24 cellular contexts compared by ENCODE assay signal in the genomic region with DNA sequence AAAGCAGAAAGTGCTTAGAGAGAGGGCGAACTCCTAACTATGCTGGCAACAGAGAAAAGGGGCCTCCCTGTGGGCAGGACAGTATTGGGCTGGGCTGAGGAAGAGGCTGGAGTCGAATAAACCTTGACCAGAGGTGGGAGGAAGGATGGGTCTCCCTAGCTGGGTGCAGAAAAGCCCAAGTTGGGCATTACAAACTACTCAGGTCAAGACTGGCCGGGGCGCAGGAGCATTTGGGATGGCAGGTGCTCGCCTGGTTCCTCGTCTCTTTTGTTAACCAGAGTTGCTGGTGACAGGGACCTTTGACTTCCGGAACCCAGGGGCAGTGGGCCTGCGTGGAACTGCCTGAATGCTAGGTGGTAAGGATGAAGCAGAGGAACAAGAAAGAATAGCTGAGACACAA.
DNase-seq lines count a peak whose midpoint lies in the region; ATAC-seq and TF ChIP-seq lines count a peak whose summit lies in the region.
"Had no signal": no experiment of that assay in that cellular context is flagged by ENCODE, and none has a peak within 500 bp of the region (broad histone marks: within the 10 kb centered on the region; RNA-seq: fewer than 3 reads in every experiment).

No MANE protein-coding gene starts in this region.

- no TSS peak for BruUV-seq in IMR-90 (replicated peaks; lab: Mats Ljungman, UMichigan)

- in situ Hi-C loops in IMR-90 (cut with MboI; ENCODE audit: low sequenced_read_pairs) = no loop called here

- no peaks in the 10 kb centered on the region for H4K20me1 ChIP-seq in IMR-90 (ENCODE audit: insufficient read depth, low read length)

- H2BK15ac ChIP-seq in IMR-90 (ENCODE audit: low read depth, low read length) = no peak overlapping the region

- no peaks in the 10 kb centered on the region; the same call in 1 of the 2 replicates for H3K4me1 ChIP-seq in IMR-90 (ENCODE audit: control insufficient read depth, insufficient read depth, low read length)
- no peaks in the 10 kb centered on the region for H3K4me1 ChIP-seq in psoas muscle
- H3K4me1 ChIP-seq: thyroid gland had no signal

- H3K36me3 ChIP-seq in IMR-90 (ENCODE audit: control insufficient read depth, insufficient read depth, low read length) (no peaks in the 10 kb centered on the region), psoas muscle (ENCODE audit: insufficient read depth in 1 of 2, low read depth in 1 of 2) (no peaks in the 10 kb centered on the region)
- H3K36me3 ChIP-seq: thyroid gland had no signal

- peak overlapping the region; percentile 6 for H2AFZ ChIP-seq in IMR-90 (replicated peaks; ENCODE audit: low read length, poor library complexity)

- no peak overlapping the region for H2BK120ac ChIP-seq in IMR-90 (ENCODE audit: low read depth, low read length)

- DNase-seq in CD14-positive monocyte (ENCODE audit: low spot score) = peak; percentile 24
- no peak for DNase-seq in IMR-90
- DNase-seq in epithelial cell of prostate (ENCODE audit: low read depth, low spot score) = no peak
- peak; percentile 4 to 19 for DNase-seq in psoas muscle
- no peak for DNase-seq in stimulated activated naive B cell treated with anti-CD40 and anti-IgM and Interleukin-4, amounts not matched to agents 10 μg/mL and 1 μg/mL and 100 μg/mL, for 72 hours
- DNase-seq: activated naive CD4-positive, alpha-beta T cell; AML-193; amniotic stem cell; dermis blood vessel endothelial cell; DMS53; KG1; mesendoderm; naive B cell; NCI-H1436 treated with DMSO at 0.1 percent for 48 hours; NCI-H2107; NCI-H446 treated with DMSO at 0.1 percent for 48 hours; occipital lobe; SHP77 treated with DMSO at 0.1 percent for 48 hours; stimulated activated naive CD8-positive, alpha-beta T cell treated with anti-CD3 and anti-CD28 coated beads, Interleukin-15, Interleukin-2, amounts not matched to agents 100 U/mL and 50 U/mL, for 24 hours; T1000; thyroid gland had no signal

- H3K36me3 Mint-ChIP-seq in CD14-positive monocyte = no peaks in the 10 kb centered on the region
- H3K36me3 Mint-ChIP-seq in stimulated activated naive B cell treated with anti-CD40 and anti-IgM and Interleukin-4, amounts not matched to agents 10 μg/mL and 1 μg/mL and 100 μg/mL, for 72 hours = no peaks in the 10 kb centered on the region
- H3K36me3 Mint-ChIP-seq: naive B cell had no signal

- no peak overlapping the region for H3K56ac ChIP-seq in IMR-90 (ENCODE audit: extremely low read depth, insufficient read depth, low read length)

- H4K5ac ChIP-seq in IMR-90 (ENCODE audit: low read depth, low read length) = no peak overlapping the region

- no peak overlapping the region for H3K4me2 ChIP-seq in IMR-90 (ENCODE audit: low read depth, low read length)

- H3K9me3 ChIP-seq in IMR-90 (ENCODE audit: control insufficient read depth, insufficient read depth, low read length) = no peaks in the 10 kb centered on the region
- no peaks in the 10 kb centered on the region for H3K9me3 ChIP-seq in psoas muscle
- H3K9me3 ChIP-seq: thyroid gland had no signal

- CTCF ChIA-PET in IMR-90 (lab: Yijun Ruan, JAX) = no interaction called here

- TF ChIP-seq POLR2A in IMR-90 (IDR thresholded peaks at IDR 0.05; ENCODE audit: low read depth, low read length) = no peak

- no peak overlapping the region for H4K91ac ChIP-seq in IMR-90 (ENCODE audit: insufficient read depth, low read depth, low read length)

- H3K9ac ChIP-seq in IMR-90 (ENCODE audit: low read depth, low read length) = no peak overlapping the region

- peaks cover 0 to 1% (median 0%) of the 10 kb centered on the region in 7 donors for H3K9me3 Mint-ChIP-seq in CD14-positive monocyte
- no peaks in the 10 kb centered on the region for H3K9me3 Mint-ChIP-seq in stimulated activated naive B cell treated with anti-CD40 and anti-IgM and Interleukin-4, amounts not matched to agents 10 μg/mL and 1 μg/mL and 100 μg/mL, for 72 hours
- H3K9me3 Mint-ChIP-seq: naive B cell had no signal

- H3K4me3 Mint-ChIP-seq in CD14-positive monocyte = no peak overlapping the region
- no peak overlapping the region for H3K4me3 Mint-ChIP-seq in stimulated activated naive B cell treated with anti-CD40 and anti-IgM and Interleukin-4, amounts not matched to agents 10 μg/mL and 1 μg/mL and 100 μg/mL, for 72 hours
- H3K4me3 Mint-ChIP-seq: naive B cell had no signal

- POLR2A ChIA-PET in IMR-90 (lab: Charles Lee; ENCODE audit: unreplicated experiment) = no interaction called here

- TF ChIP-seq CTCF in CD14-positive monocyte (IDR thresholded peaks at IDR 0.05) = no peak
- no peak for TF ChIP-seq CTCF in IMR-90 (conservative IDR thresholded peaks at IDR 0.05; ENCODE audit: low read depth, low read length)
- TF ChIP-seq CTCF in psoas muscle (IDR thresholded peaks at IDR 0.05) = no peak

- H3K14ac ChIP-seq in IMR-90 (replicated peaks; ENCODE audit: low read depth, low read length) = no peak overlapping the region

- no peak overlapping the region for H4K8ac ChIP-seq in IMR-90 (ENCODE audit: low read depth in 2 of 2, low read length in 2 of 2)

- no peak overlapping the region for H2AK9ac ChIP-seq in IMR-90 (replicated peaks; ENCODE audit: low read depth, low read length, poor library complexity)

- H2AK5ac ChIP-seq in IMR-90 (ENCODE audit: low read depth, low read length) = no peak overlapping the region

- intact Hi-C loops in CD14-positive monocyte (cut with micrococcal nuclease) (no loop called here), IMR-90 (cut with micrococcal nuclease) (no loop called here), psoas muscle (cut with DNase I) (no loop called here)

- WGBS in IMR-90 (ENCODE audit: extremely low coverage in 2 of 2, insufficient read length in 1 of 2), 2 experiments = no CpG with 5 or more reads among the region's 8 CpGs
- WGBS in psoas muscle, 3 donors = 83 to 92% (median 84%) methylated on average over 8 of the region's 8 CpGs

- H3K27me3 ChIP-seq in IMR-90 (ENCODE audit: control insufficient read depth, insufficient read depth, low read length) (peaks cover 18% of the 10 kb centered on the region), psoas muscle (ENCODE audit: insufficient read depth in 3 of 3, low read length in 2 of 3) (peaks cover 0 to 28% (median 5%) of the 10 kb centered on the region in 3 donors)
- H3K27me3 ChIP-seq: thyroid gland had no signal

- H3K27me3 Mint-ChIP-seq in CD14-positive monocyte (ENCODE audit: low read depth in 3 of 3) = peaks cover 4 to 7% (median 7%) of the 10 kb centered on the region in 3 donors
- peaks cover 30 to 47% of the 10 kb centered on the region in 2 donors for H3K27me3 Mint-ChIP-seq in stimulated activated naive B cell treated with anti-CD40 and anti-IgM and Interleukin-4, amounts not matched to agents 10 μg/mL and 1 μg/mL and 100 μg/mL, for 72 hours

- H3K27ac ChIP-seq in IMR-90 (ENCODE audit: insufficient read depth, low read length) (no peak overlapping the region), epithelial cell of prostate (peak overlapping the region; percentile 13), psoas muscle (no peak overlapping the region)
- H3K27ac ChIP-seq: thyroid gland had no signal

- dilution Hi-C loops in IMR-90 (cut with HindIII; ENCODE audit: low sequenced_read_pairs, unreplicated experiment) = no loop called here

- H3K4me3 ChIP-seq in IMR-90 (ENCODE audit: insufficient read depth, low read depth, low read length) (no peak overlapping the region), psoas muscle (no peak overlapping the region)
- H3K4me3 ChIP-seq: thyroid gland had no signal

- TF ChIP-seq RAD21 in IMR-90 (IDR thresholded peaks at IDR 0.05; ENCODE audit: low read length) = no peak

- no peaks in the 10 kb centered on the region for H3K4me1 Mint-ChIP-seq in CD14-positive monocyte
- H3K4me1 Mint-ChIP-seq in stimulated activated naive B cell treated with anti-CD40 and anti-IgM and Interleukin-4, amounts not matched to agents 10 μg/mL and 1 μg/mL and 100 μg/mL, for 72 hours = no peaks in the 10 kb centered on the region
- H3K4me1 Mint-ChIP-seq: naive B cell had no signal

- H3K9me1 ChIP-seq in IMR-90 (ENCODE audit: insufficient read depth, low read length) = no peaks in the 10 kb centered on the region

- ATAC-seq in IMR-90 (ENCODE audit: low read depth) (no peak), psoas muscle (no peak), GM19455 (IDR thresholded peaks at IDR 0.05; ENCODE audit: unreplicated experiment) (no peak), HG03039 (IDR thresholded peaks at IDR 0.05; ENCODE audit: unreplicated experiment) (no peak)
- no peak for ATAC-seq in stimulated activated naive B cell treated with anti-CD40 and anti-IgM and Interleukin-4, amounts not matched to agents 10 μg/mL and 1 μg/mL and 100 μg/mL, for 72 hours (replicated peaks)
- ATAC-seq: activated CD4-positive, CD25-positive, alpha-beta regulatory T cell treated with anti-CD3 and anti-CD28 coated beads, Interleukin-2, amount 50 U/mL, for 24 hours; stimulated activated naive CD8-positive, alpha-beta T cell treated with anti-CD3 and anti-CD28 coated beads, Interleukin-15, Interleukin-2, amounts not matched to agents 100 U/mL and 50 U/mL, for 24 hours had no signal

- no peak overlapping the region for H3K4ac ChIP-seq in IMR-90 (ENCODE audit: low read depth, low read length)

- no peak overlapping the region for H3K27ac Mint-ChIP-seq in CD14-positive monocyte
- H3K27ac Mint-ChIP-seq in stimulated activated naive B cell treated with anti-CD40 and anti-IgM and Interleukin-4, amounts not matched to agents 10 μg/mL and 1 μg/mL and 100 μg/mL, for 72 hours = no peak overlapping the region

- H3K79me1 ChIP-seq in IMR-90 (ENCODE audit: low read depth in 1 of 2, low read length in 2 of 2) = no peaks in the 10 kb centered on the region

- H2BK5ac ChIP-seq in IMR-90 (ENCODE audit: low read depth, low read length, poor library complexity, severe bottlenecking) = no peak overlapping the region

- H2BK20ac ChIP-seq in IMR-90 (ENCODE audit: low read depth, low read length) = no peak overlapping the region; the same call in 1 of the 2 replicates

- H3K18ac ChIP-seq in IMR-90 (ENCODE audit: low read depth, low read length) = no peak overlapping the region

- H3K23ac ChIP-seq in IMR-90 (ENCODE audit: low read depth, low read length) = no peak overlapping the region

TF ChIP-seq in IMR-90, 13 proteins besides CTCF, POLR2A, EP300 and RAD21 (continues in another document):
- TF ChIP-seq CHD1 (IDR thresholded peaks at IDR 0.05; ENCODE audit: low read depth, low read length) (no peak), MAZ (IDR thresholded peaks at IDR 0.05; ENCODE audit: borderline replicate concordance, low read depth, low read length) (no peak), NFE2L2 (IDR thresholded peaks at IDR 0.05; ENCODE audit: low read depth, low read length) (no peak), BHLHE40 (IDR thresholded peaks at IDR 0.05; ENCODE audit: low read depth, low read length) (no peak), USF2 (IDR thresholded peaks at IDR 0.05; ENCODE audit: low read depth, low read length) (no peak), MAFK (IDR thresholded peaks at IDR 0.05; ENCODE audit: low read depth, low read length) (no peak), CEBPB (IDR thresholded peaks at IDR 0.05; ENCODE audit: low read depth, low read length) (no peak)

Comparison
In these comparisons a context has a peak if more than half of its experiments do, and no peak if none do; other contexts are left out.
1. DNase-seq: peak in CD14-positive monocyte (single experiment) and psoas muscle (2 of 2); none in IMR-90 (single experiment), epithelial cell of prostate (single experiment) and stimulated activated naive B cell treated with anti-CD40 and anti-IgM and Interleukin-4, amounts not matched to agents 10 μg/mL and 1 μg/mL and 100 μg/mL, for 72 hours (single experiment).